ENCODE assay signal across 28 cellular contexts in genomic region chr20:24199493-24199892, GRCh38.
"Had no signal": no experiment of that assay in that cellular context is flagged by ENCODE, and none has a peak within 500 bp of the region (broad histone marks: within the 10 kb centered on the region; RNA-seq: fewer than 3 reads in every experiment).

No MANE protein-coding gene starts in this region.

- H3K4me3 ChIP-seq: esophagus squamous epithelium, heart right ventricle, lung, mucosa of descending colon, prostate gland, right atrium auricular region, sigmoid colon, suprapubic skin, transverse colon had no signal

- H3K4me1 ChIP-seq: esophagus squamous epithelium, heart right ventricle, prostate gland, right atrium auricular region, sigmoid colon, suprapubic skin, transverse colon had no signal

- H3K9me3 Mint-ChIP-seq: effector memory CD8-positive, alpha-beta T cell; immature natural killer cell; memory B cell; mesothelial cell of epicardium; naive B cell; natural killer cell treated with Interleukin-12 subunit alpha and Interleukin-12 subunit beta and Interleukin-15 and Interleukin-18, amount 100 ng/mL, for 72 hours; neural crest cell; stimulated activated naive B cell treated with anti-CD40 and anti-IgM and Interleukin-4, amounts not matched to agents 10 μg/mL and 1 μg/mL and 100 μg/mL, for 72 hours; stimulated activated naive CD8-positive, alpha-beta T cell treated with anti-CD3 and anti-CD28 coated beads, Interleukin-15, amount 100 ng/mL, for 72 hours had no signal

- H3K36me3 ChIP-seq: esophagus squamous epithelium, heart right ventricle, prostate gland, right atrium auricular region, sigmoid colon, suprapubic skin, transverse colon had no signal

- H3K27me3 Mint-ChIP-seq: stimulated activated naive CD8-positive, alpha-beta T cell treated with anti-CD3 and anti-CD28 coated beads, Interleukin-15, amount 100 ng/mL, for 72 hours had no signal

- H3K36me3 Mint-ChIP-seq: memory B cell; mesothelial cell of epicardium; naive B cell; natural killer cell treated with Interleukin-12 subunit alpha and Interleukin-12 subunit beta and Interleukin-15 and Interleukin-18, amount 100 ng/mL, for 72 hours; stimulated activated naive B cell treated with anti-CD40 and anti-IgM and Interleukin-4, amounts not matched to agents 10 μg/mL and 1 μg/mL and 100 μg/mL, for 72 hours had no signal

- H3K27me3 ChIP-seq: esophagus squamous epithelium, right atrium auricular region, suprapubic skin, transverse colon had no signal

- H3K9me3 ChIP-seq: esophagus squamous epithelium, heart right ventricle, mucosa of descending colon, prostate gland, right atrium auricular region, sigmoid colon, suprapubic skin, transverse colon had no signal

- H3K27ac Mint-ChIP-seq: effector memory CD8-positive, alpha-beta T cell; immature natural killer cell; memory B cell; mesothelial cell of epicardium; naive B cell; natural killer cell treated with Interleukin-12 subunit alpha and Interleukin-12 subunit beta and Interleukin-15 and Interleukin-18, amount 100 ng/mL, for 72 hours; stimulated activated naive B cell treated with anti-CD40 and anti-IgM and Interleukin-4, amounts not matched to agents 10 μg/mL and 1 μg/mL and 100 μg/mL, for 72 hours; stimulated activated naive CD8-positive, alpha-beta T cell treated with anti-CD3 and anti-CD28 coated beads, Interleukin-15, amount 100 ng/mL, for 72 hours had no signal

- H3K4me1 Mint-ChIP-seq: immature natural killer cell; memory B cell; mesothelial cell of epicardium; naive B cell; stimulated activated naive B cell treated with anti-CD40 and anti-IgM and Interleukin-4, amounts not matched to agents 10 μg/mL and 1 μg/mL and 100 μg/mL, for 72 hours; stimulated activated naive CD8-positive, alpha-beta T cell treated with anti-CD3 and anti-CD28 coated beads, Interleukin-15, amount 100 ng/mL, for 72 hours had no signal

- DNase-seq: cortex of kidney; effector memory CD8-positive, alpha-beta T cell; erythroblast; esophagus squamous epithelium; foreskin melanocyte; glutamatergic neuron; heart right ventricle; hippocampal formation; immature natural killer cell; mucosa of descending colon; naive B cell; nucleus accumbens; sigmoid colon; stimulated activated CD4-positive, alpha-beta T cell treated with anti-CD3 and anti-CD28 coated beads, Interleukin-2, amount 100 ng/mL, for 48 hours; stimulated activated naive B cell treated with anti-CD40 and anti-IgM and Interleukin-4, amounts not matched to agents 10 μg/mL and 1 μg/mL and 100 μg/mL, for 72 hours; stimulated activated naive CD8-positive, alpha-beta T cell treated with anti-CD3 and anti-CD28 coated beads, Interleukin-15, amount 100 ng/mL, for 72 hours; transverse colon had no signal

- FAIRE-seq: endometrium, keratinocyte had no signal

- H3K4me3 Mint-ChIP-seq: effector memory CD8-positive, alpha-beta T cell; immature natural killer cell; memory B cell; mesothelial cell of epicardium; naive B cell; natural killer cell treated with Interleukin-12 subunit alpha and Interleukin-12 subunit beta and Interleukin-15 and Interleukin-18, amount 100 ng/mL, for 72 hours; neural crest cell; stimulated activated naive B cell treated with anti-CD40 and anti-IgM and Interleukin-4, amounts not matched to agents 10 μg/mL and 1 μg/mL and 100 μg/mL, for 72 hours; stimulated activated naive CD8-positive, alpha-beta T cell treated with anti-CD3 and anti-CD28 coated beads, Interleukin-15, amount 100 ng/mL, for 72 hours had no signal

- H3K27ac ChIP-seq: esophagus squamous epithelium, heart right ventricle, prostate gland, right atrium auricular region, sigmoid colon, suprapubic skin, transverse colon had no signal

- ATAC-seq: effector memory CD8-positive, alpha-beta T cell; heart right ventricle; left lobe of liver; mucosa of descending colon; natural killer cell treated with Interleukin-12 subunit alpha and Interleukin-12 subunit beta and Interleukin-15 and Interleukin-18, amount 100 ng/mL, for 72 hours; stimulated activated naive B cell treated with anti-CD40 and anti-IgM and Interleukin-4, amounts not matched to agents 10 μg/mL and 1 μg/mL and 100 μg/mL, for 72 hours; stimulated activated naive CD8-positive, alpha-beta T cell treated with anti-CD3 and anti-CD28 coated beads, Interleukin-15, amount 100 ng/mL, for 72 hours had no signal
